In genomic region chr1:112638109-112638426, GRCh38 we compare ENCODE assay signal across 1 cellular context.
TF ChIP-seq lines count a peak whose summit lies in the region.

No MANE protein-coding gene starts in this region.

TF ChIP-seq in GM23338, 12 proteins besides CTCF, POLR2A, EP300 and RAD21 (continued from another document):
- TF ChIP-seq ETS1 (IDR thresholded peaks at IDR 0.05) (no peak), REST (IDR thresholded peaks at IDR 0.05; ENCODE audit: unreplicated experiment) (no peak), EZH2phosphoT487 (IDR thresholded peaks at IDR 0.05; ENCODE audit: unreplicated experiment) (no peak), ZNF114 (CRISPR knock-in tag; IDR thresholded peaks at IDR 0.05) (no peak)
